ENCODE assay signal across 29 cellular contexts in genomic region chr15:50071551-50072258, GRCh38. TPM values are rescaled to one million over a fixed set of nuclear protein-coding genes. Genes with fewer than 3 reads are reported as not detected.
"Had no signal": no experiment of that assay in that cellular context is flagged by ENCODE, and none has a peak within 500 bp of the region (broad histone marks: within the 10 kb centered on the region; RNA-seq: fewer than 3 reads in every experiment).

No MANE protein-coding gene starts in this region.

- H3K36me3 Mint-ChIP-seq: naive thymus-derived CD8-positive, alpha-beta T cell; stimulated activated memory B cell treated with anti-CD40 and anti-IgM and Interleukin-4, amounts not matched to agents 10 μg/mL and 1 μg/mL and 100 μg/mL, for 72 hours; type B pancreatic cell had no signal

- H3K4me1 ChIP-seq: foreskin keratinocyte, lower lobe of right lung, psoas muscle, testis, tibial artery had no signal

- H3K9me3 Mint-ChIP-seq: immature natural killer cell; naive thymus-derived CD8-positive, alpha-beta T cell; nephron progenitor cell; stimulated activated memory B cell treated with anti-CD40 and anti-IgM and Interleukin-4, amounts not matched to agents 10 μg/mL and 1 μg/mL and 100 μg/mL, for 72 hours; type B pancreatic cell had no signal

- H3K27ac ChIP-seq: coronary artery, esophagus muscularis mucosa, foreskin keratinocyte, lower lobe of right lung, ovary, psoas muscle, skin epidermis, spleen, testis, tibial artery had no signal

- ATAC-seq: foreskin keratinocyte; left ventricle myocardium superior; lower lobe of right lung; naive thymus-derived CD8-positive, alpha-beta T cell; psoas muscle; right cardiac atrium; stimulated activated memory B cell treated with anti-CD40 and anti-IgM and Interleukin-4, amounts not matched to agents 10 μg/mL and 1 μg/mL and 100 μg/mL, for 72 hours; stimulated activated naive CD8-positive, alpha-beta T cell treated with anti-CD3 and anti-CD28 coated beads, Interleukin-15, Interleukin-2, amounts not matched to agents 100 U/mL and 50 U/mL, for 24 hours had no signal

- H3K4me3 ChIP-seq: coronary artery, esophagus muscularis mucosa, lower lobe of right lung, ovary, psoas muscle, skin epidermis, spleen, testis, tibial artery had no signal

- FAIRE-seq: endothelial cell of umbilical vein had no signal

- H3K36me3 ChIP-seq: esophagus muscularis mucosa, lower lobe of right lung, ovary, tibial artery had no signal

- H3K27ac Mint-ChIP-seq: naive thymus-derived CD8-positive, alpha-beta T cell; nephron progenitor cell; stimulated activated memory B cell treated with anti-CD40 and anti-IgM and Interleukin-4, amounts not matched to agents 10 μg/mL and 1 μg/mL and 100 μg/mL, for 72 hours; type B pancreatic cell had no signal

- H3K27me3 ChIP-seq: esophagus muscularis mucosa, ovary, spleen, testis, tibial artery had no signal

- H3K9me3 ChIP-seq: esophagus muscularis mucosa, lower lobe of right lung, ovary, psoas muscle, spleen, testis, tibial artery had no signal

- H3K4me3 Mint-ChIP-seq: immature natural killer cell; naive thymus-derived CD8-positive, alpha-beta T cell; nephron progenitor cell; stimulated activated memory B cell treated with anti-CD40 and anti-IgM and Interleukin-4, amounts not matched to agents 10 μg/mL and 1 μg/mL and 100 μg/mL, for 72 hours; type B pancreatic cell had no signal

- DNase-seq: dermis blood vessel endothelial cell; effector memory CD4-positive, alpha-beta T cell; foreskin keratinocyte; hypothalamus; immature natural killer cell; islet precursor cell; kidney glomerular epithelial cell; left ventricle myocardium superior; lower lobe of right lung; naive thymus-derived CD8-positive, alpha-beta T cell; nephron progenitor cell; occipital lobe; ovary; posterior cingulate gyrus; psoas muscle; right cardiac atrium; spleen; stimulated activated CD4-positive, alpha-beta T cell treated with anti-CD3 and anti-CD28 coated beads, Interleukin-4, amount 100 ng/mL, for 4 hours; stimulated activated naive CD8-positive, alpha-beta T cell treated with anti-CD3 and anti-CD28 coated beads, Interleukin-15, Interleukin-2, amounts not matched to agents 100 U/mL and 50 U/mL, for 24 hours; substantia nigra; testis; tibial artery had no signal

RNA-seq across cellular contexts. Expression of gene ATP8B4, which starts 47.3 kb away (rescaled TPM):
- total RNA-seq: endothelial cell of umbilical vein, epithelial cell of proximal tubule, foreskin keratinocyte had no signal
- polyA plus RNA-seq: endothelial cell of umbilical vein; foreskin keratinocyte; naive thymus-derived CD8-positive, alpha-beta T cell had no signal
